ENCODE assay signal across 16 cellular contexts in genomic region chr15:63764124-63764827, GRCh38.
A peak's percentile ranks its signal among the peaks of the same experiment; 100 is the strongest.
DNase-seq lines count a peak whose midpoint lies in the region; ATAC-seq and TF ChIP-seq lines count a peak whose summit lies in the region.
"Had no signal": no experiment of that assay in that cellular context is flagged by ENCODE, and none has a peak within 500 bp of the region (broad histone marks: within the 10 kb centered on the region; RNA-seq: fewer than 3 reads in every experiment).

No MANE protein-coding gene starts in this region.

- H3K27me3 ChIP-seq in cardiac muscle cell = no peaks in the 10 kb centered on the region
- H3K27me3 ChIP-seq in heart right ventricle = no peaks in the 10 kb centered on the region
- H3K27me3 ChIP-seq in Caco-2 (replicated peaks; ENCODE audit: control insufficient read depth, insufficient read depth, low read length) = no peaks in the 10 kb centered on the region
- H3K27me3 ChIP-seq: gastroesophageal sphincter had no signal

- H3K4me3 ChIP-seq in cardiac muscle cell (no peak overlapping the region), heart right ventricle (no peak overlapping the region), Caco-2 (ENCODE audit: low read depth, low read length) (no peak overlapping the region)
- H3K4me3 ChIP-seq: gastroesophageal sphincter had no signal

- H3K4me3 Mint-ChIP-seq in activated naive CD8-positive, alpha-beta T cell treated with anti-CD3 and anti-CD28 coated beads, Interleukin-2, amount 10 ng/mL, durations not matched to agents 7 days and 5 days = peak overlapping the region; percentile 25
- no peak overlapping the region for H3K4me3 Mint-ChIP-seq in Caco-2 (ENCODE audit: unreplicated experiment)

- POLR2A ChIA-PET in activated naive CD8-positive, alpha-beta T cell treated with anti-CD3 and anti-CD28 coated beads, Interleukin-2, amount 10 ng/mL, durations not matched to agents 7 days and 5 days (lab: Charles Lee) = no interaction called here
- POLR2A ChIA-PET in Caco-2 (lab: Charles Lee) = no interaction called here

- CTCF ChIA-PET in Caco-2 (lab: Charles Lee) = no interaction called here

- no TSS peak for BruUV-seq in Caco-2 (replicated peaks; lab: Mats Ljungman, UMichigan)

- no peaks in the 10 kb centered on the region for H3K9me3 Mint-ChIP-seq in activated naive CD8-positive, alpha-beta T cell treated with anti-CD3 and anti-CD28 coated beads, Interleukin-2, amount 10 ng/mL, durations not matched to agents 7 days and 5 days
- H3K9me3 Mint-ChIP-seq in Caco-2 (ENCODE audit: unreplicated experiment) = no peaks in the 10 kb centered on the region

- H3K4me1 Mint-ChIP-seq in activated naive CD8-positive, alpha-beta T cell treated with anti-CD3 and anti-CD28 coated beads, Interleukin-2, amount 10 ng/mL, durations not matched to agents 7 days and 5 days = peaks cover 32% of the 10 kb centered on the region
- peaks cover 23% of the 10 kb centered on the region for H3K4me1 Mint-ChIP-seq in Caco-2 (ENCODE audit: low read depth, unreplicated experiment)

- no peak for TF ChIP-seq CTCF in cardiac muscle cell (IDR thresholded peaks at IDR 0.05; ENCODE audit: low read depth, low read length)
- TF ChIP-seq CTCF in heart right ventricle (IDR thresholded peaks at IDR 0.05) = no peak
- no peak for TF ChIP-seq CTCF in Caco-2 (IDR thresholded peaks at IDR 0.05; ENCODE audit: insufficient read depth in 1 of 2, low read depth in 1 of 2, low read length in 1 of 2, severe bottlenecking in 1 of 2, unreplicated experiment in 1 of 2)

- no peak for DNase-seq in cardiac muscle cell (ENCODE audit: low read depth in 1 of 2, low spot score in 1 of 2)
- DNase-seq in heart right ventricle = no peak
- no peak for DNase-seq in activated naive CD8-positive, alpha-beta T cell treated with anti-CD3 and anti-CD28 coated beads, Interleukin-2, amount 10 ng/mL, durations not matched to agents 7 days and 5 days
- DNase-seq in left kidney (ENCODE audit: low read depth, low spot score) = peak; percentile 16
- DNase-seq in dermis blood vessel endothelial cell = no peak
- DNase-seq in NCI-H345 treated with DMSO at 0.1 percent for 48 hours (lab: John Stamatoyannopoulos, UW; ENCODE audit: unreplicated experiment) = no peak
- DNase-seq in Caco-2 = no peak
- no peak for DNase-seq in posterior vena cava (ENCODE audit: low spot score)
- DNase-seq: aorta; DMS153; effector memory CD4-positive, alpha-beta T cell; left ventricle myocardium superior; NCI-H1436 treated with DMSO at 0.1 percent for 48 hours; NCI-H82; SIG-M5 had no signal

- peaks cover 20% of the 10 kb centered on the region for H3K4me1 ChIP-seq in cardiac muscle cell (ENCODE audit: low read depth)
- H3K4me1 ChIP-seq in heart right ventricle = peaks cover 0 to 87% (median 47%) of the 10 kb centered on the region in 9 donors
- peaks cover 4% of the 10 kb centered on the region; the same call in 1 of the 2 replicates for H3K4me1 ChIP-seq in Caco-2

- H3K27ac ChIP-seq in cardiac muscle cell = peak overlapping the region; percentile 52
- no peak overlapping the region for H3K27ac ChIP-seq in heart right ventricle
- H3K27ac ChIP-seq: gastroesophageal sphincter had no signal

- H3K9me3 ChIP-seq in cardiac muscle cell (ENCODE audit: low read depth) (no peaks in the 10 kb centered on the region), heart right ventricle (no peaks in the 10 kb centered on the region), Caco-2 (no peaks in the 10 kb centered on the region)
- H3K9me3 ChIP-seq: gastroesophageal sphincter had no signal

- no peaks in the 10 kb centered on the region for H3K27me3 Mint-ChIP-seq in activated naive CD8-positive, alpha-beta T cell treated with anti-CD3 and anti-CD28 coated beads, Interleukin-2, amount 10 ng/mL, durations not matched to agents 7 days and 5 days
- H3K27me3 Mint-ChIP-seq in Caco-2 (ENCODE audit: insufficient read depth, unreplicated experiment) = no peaks in the 10 kb centered on the region

- intact Hi-C loops in heart right ventricle (cut with DNase I) = loop anchor here in 1 of 10 donors (5.0 kb wide), 1 partner anchor 68 kb away; the partner anchor contains the start of gene HERC1
- intact Hi-C loops in Caco-2 (cut with micrococcal nuclease; ENCODE audit: unreplicated experiment) = no loop called here
- intact Hi-C loops in posterior vena cava (cut with DNase I) = no loop called here

- H3K36me3 ChIP-seq in cardiac muscle cell (no peaks in the 10 kb centered on the region), heart right ventricle (peaks cover 0 to 15% (median 0%) of the 10 kb centered on the region in 9 donors), Caco-2 (ENCODE audit: control insufficient read depth, insufficient read depth, low read length) (no peaks in the 10 kb centered on the region)

- peak overlapping the region; percentile 31 for H3K27ac Mint-ChIP-seq in activated naive CD8-positive, alpha-beta T cell treated with anti-CD3 and anti-CD28 coated beads, Interleukin-2, amount 10 ng/mL, durations not matched to agents 7 days and 5 days
- H3K27ac Mint-ChIP-seq in Caco-2 (ENCODE audit: unreplicated experiment) = no peak overlapping the region

- peaks cover 17% of the 10 kb centered on the region for H3K36me3 Mint-ChIP-seq in activated naive CD8-positive, alpha-beta T cell treated with anti-CD3 and anti-CD28 coated beads, Interleukin-2, amount 10 ng/mL, durations not matched to agents 7 days and 5 days
- H3K36me3 Mint-ChIP-seq in Caco-2 (ENCODE audit: insufficient read depth, unreplicated experiment) = peaks cover 11% of the 10 kb centered on the region

- no peak for ATAC-seq in heart right ventricle
- ATAC-seq in activated naive CD8-positive, alpha-beta T cell treated with anti-CD3 and anti-CD28 coated beads, Interleukin-2, amount 10 ng/mL, durations not matched to agents 7 days and 5 days (ENCODE audit: low read depth) = no peak
- ATAC-seq: gastroesophageal sphincter, left ventricle myocardium superior had no signal

- 70 to 73% methylated on average over 7 of the region's 7 CpGs for WGBS in heart right ventricle, 2 donors
